Comparison of ENCODE assay signal across 1 cellular context in the genomic region with DNA sequence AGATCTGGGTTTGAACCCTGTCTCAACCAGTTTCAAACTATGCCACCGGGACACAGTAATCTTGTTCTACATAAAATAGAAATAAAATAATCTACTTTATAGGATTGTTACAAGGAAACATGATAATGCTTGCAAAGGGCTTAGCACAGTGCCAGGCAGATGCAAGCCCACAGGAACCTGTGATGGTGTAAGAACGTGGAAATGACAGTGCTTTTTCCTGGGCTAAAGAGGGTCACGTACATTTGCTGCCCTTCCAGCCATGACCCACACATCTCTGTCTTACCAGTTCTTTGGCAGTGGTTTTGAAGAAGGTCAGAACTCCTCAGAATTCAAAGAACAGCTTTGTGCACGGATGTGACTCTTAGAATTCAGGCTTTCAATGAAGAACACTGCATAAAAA.
TF ChIP-seq lines count a peak whose summit lies in the region.

No MANE protein-coding gene starts in this region.

TF ChIP-seq in GM23338, 12 proteins besides CTCF, POLR2A, EP300 and RAD21 (continued from another document):
- TF ChIP-seq, protein P1, sequence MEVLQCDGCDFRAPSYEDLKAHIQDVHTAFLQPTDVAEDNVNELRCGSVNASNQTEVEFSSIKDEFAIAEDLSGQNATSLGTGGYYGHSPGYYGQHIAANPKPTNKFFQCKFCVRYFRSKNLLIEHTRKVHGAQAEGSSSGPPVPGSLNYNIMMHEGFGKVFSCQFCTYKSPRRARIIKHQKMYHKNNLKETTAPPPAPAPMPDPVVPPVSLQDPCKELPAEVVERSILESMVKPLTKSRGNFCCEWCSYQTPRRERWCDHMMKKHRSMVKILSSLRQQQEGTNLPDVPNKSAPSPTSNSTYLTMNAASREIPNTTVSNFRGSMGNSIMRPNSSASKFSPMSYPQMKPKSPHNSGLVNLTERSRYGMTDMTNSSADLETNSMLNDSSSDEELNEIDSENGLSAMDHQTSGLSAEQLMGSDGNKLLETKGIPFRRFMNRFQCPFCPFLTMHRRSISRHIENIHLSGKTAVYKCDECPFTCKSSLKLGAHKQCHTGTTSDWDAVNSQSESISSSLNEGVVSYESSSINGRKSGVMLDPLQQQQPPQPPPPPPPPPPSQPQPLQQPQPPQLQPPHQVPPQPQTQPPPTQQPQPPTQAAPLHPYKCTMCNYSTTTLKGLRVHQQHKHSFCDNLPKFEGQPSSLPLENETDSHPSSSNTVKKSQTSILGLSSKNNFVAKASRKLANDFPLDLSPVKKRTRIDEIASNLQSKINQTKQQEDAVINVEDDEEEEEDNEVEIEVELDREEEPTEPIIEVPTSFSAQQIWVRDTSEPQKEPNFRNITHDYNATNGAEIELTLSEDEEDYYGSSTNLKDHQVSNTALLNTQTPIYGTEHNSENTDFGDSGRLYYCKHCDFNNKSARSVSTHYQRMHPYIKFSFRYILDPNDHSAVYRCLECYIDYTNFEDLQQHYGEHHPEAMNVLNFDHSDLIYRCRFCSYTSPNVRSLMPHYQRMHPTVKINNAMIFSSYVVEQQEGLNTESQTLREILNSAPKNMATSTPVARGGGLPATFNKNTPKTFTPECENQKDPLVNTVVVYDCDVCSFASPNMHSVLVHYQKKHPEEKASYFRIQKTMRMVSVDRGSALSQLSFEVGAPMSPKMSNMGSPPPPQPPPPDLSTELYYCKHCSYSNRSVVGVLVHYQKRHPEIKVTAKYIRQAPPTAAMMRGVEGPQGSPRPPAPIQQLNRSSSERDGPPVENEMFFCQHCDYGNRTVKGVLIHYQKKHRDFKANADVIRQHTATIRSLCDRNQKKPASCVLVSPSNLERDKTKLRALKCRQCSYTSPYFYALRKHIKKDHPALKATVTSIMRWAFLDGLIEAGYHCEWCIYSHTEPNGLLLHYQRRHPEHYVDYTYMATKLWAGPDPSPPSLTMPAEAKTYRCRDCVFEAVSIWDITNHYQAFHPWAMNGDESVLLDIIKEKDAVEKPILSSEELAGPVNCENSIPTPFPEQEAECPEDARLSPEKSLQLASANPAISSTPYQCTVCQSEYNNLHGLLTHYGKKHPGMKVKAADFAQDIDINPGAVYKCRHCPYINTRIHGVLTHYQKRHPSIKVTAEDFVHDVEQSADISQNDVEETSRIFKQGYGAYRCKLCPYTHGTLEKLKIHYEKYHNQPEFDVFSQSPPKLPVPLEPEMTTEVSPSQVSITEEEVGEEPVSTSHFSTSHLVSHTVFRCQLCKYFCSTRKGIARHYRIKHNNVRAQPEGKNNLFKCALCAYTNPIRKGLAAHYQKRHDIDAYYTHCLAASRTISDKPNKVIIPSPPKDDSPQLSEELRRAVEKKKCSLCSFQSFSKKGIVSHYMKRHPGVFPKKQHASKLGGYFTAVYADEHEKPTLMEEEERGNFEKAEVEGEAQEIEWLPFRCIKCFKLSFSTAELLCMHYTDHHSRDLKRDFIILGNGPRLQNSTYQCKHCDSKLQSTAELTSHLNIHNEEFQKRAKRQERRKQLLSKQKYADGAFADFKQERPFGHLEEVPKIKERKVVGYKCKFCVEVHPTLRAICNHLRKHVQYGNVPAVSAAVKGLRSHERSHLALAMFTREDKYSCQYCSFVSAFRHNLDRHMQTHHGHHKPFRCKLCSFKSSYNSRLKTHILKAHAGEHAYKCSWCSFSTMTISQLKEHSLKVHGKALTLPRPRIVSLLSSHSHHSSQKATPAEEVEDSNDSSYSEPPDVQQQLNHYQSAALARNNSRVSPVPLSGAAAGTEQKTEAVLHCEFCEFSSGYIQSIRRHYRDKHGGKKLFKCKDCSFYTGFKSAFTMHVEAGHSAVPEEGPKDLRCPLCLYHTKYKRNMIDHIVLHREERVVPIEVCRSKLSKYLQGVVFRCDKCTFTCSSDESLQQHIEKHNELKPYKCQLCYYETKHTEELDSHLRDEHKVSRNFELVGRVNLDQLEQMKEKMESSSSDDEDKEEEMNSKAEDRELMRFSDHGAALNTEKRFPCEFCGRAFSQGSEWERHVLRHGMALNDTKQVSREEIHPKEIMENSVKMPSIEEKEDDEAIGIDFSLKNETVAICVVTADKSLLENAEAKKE (CRISPR knock-in tag; IDR thresholded peaks at IDR 0.05) = no peak
- TF ChIP-seq STAT1 (IDR thresholded peaks at IDR 0.05; ENCODE audit: unreplicated experiment) (no peak), CREB1 (CRISPR knock-in tag; IDR thresholded peaks at IDR 0.05; ENCODE audit: low read depth) (no peak), ZNF114 (CRISPR knock-in tag; IDR thresholded peaks at IDR 0.05) (no peak), EZH2phosphoT487 (IDR thresholded peaks at IDR 0.05; ENCODE audit: unreplicated experiment) (no peak), POLR2AphosphoS5 (IDR thresholded peaks at IDR 0.05; ENCODE audit: low read depth) (no peak), EZH2 (IDR thresholded peaks at IDR 0.05; ENCODE audit: low read depth, unreplicated experiment) (no peak)
- TF ChIP-seq, protein P2, sequence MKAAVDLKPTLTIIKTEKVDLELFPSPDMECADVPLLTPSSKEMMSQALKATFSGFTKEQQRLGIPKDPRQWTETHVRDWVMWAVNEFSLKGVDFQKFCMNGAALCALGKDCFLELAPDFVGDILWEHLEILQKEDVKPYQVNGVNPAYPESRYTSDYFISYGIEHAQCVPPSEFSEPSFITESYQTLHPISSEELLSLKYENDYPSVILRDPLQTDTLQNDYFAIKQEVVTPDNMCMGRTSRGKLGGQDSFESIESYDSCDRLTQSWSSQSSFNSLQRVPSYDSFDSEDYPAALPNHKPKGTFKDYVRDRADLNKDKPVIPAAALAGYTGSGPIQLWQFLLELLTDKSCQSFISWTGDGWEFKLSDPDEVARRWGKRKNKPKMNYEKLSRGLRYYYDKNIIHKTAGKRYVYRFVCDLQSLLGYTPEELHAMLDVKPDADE (IDR thresholded peaks at IDR 0.05) = no peak
